In the genomic region with DNA sequence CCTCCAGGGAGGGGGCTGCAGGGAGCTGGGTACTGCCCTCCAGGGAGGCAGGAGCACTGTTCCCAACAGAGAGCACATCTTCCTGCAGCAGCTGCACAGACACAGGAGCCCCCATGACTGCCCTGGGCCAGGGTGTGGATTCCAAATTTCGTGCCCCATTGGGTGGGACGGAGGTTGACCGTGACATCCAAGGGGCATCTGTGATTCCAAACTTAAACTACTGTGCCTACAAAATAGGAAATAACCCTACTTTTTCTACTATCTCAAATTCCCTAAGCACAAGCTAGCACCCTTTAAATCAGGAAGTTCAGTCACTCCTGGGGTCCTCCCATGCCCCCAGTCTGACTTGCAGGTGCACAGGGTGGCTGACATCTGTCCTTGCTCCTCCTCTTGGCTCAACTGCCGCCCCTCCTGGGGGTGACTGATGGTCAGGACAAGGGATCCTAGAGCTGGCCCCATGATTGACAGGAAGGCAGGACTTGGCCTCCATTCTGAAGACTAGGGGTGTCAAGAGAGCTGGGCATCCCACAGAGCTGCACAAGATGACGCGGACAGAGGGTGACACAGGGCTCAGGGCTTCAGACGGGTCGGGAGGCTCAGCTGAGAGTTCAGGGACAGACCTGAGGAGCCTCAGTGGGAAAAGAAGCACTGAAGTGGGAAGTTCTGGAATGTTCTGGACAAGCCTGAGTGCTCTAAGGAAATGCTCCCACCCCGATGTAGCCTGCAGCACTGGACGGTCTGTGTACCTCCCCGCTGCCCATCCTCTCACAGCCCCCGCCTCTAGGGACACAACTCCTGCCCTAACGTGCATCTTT, we compare ENCODE assay signal across 1 cellular context.
TF ChIP-seq lines count a peak whose summit lies in the region.

No MANE protein-coding gene starts in this region.

TF ChIP-seq in WTC11, 78 proteins besides CTCF, POLR2A, EP300 and RAD21 (continued from another document):
- TF ChIP-seq ZNF532 (CRISPR knock-in tag; IDR thresholded peaks at IDR 0.05; ENCODE audit: borderline replicate concordance) (no peak), PREB (CRISPR knock-in tag; IDR thresholded peaks at IDR 0.05; ENCODE audit: borderline replicate concordance) (no peak), NR2C2 (CRISPR knock-in tag; IDR thresholded peaks at IDR 0.05) (no peak), ZNF671 (CRISPR knock-in tag; IDR thresholded peaks at IDR 0.05) (no peak), GRHL2 (CRISPR knock-in tag; IDR thresholded peaks at IDR 0.05; ENCODE audit: insufficient replicate concordance, severe bottlenecking) (no peak)
- TF ChIP-seq, protein P1, sequence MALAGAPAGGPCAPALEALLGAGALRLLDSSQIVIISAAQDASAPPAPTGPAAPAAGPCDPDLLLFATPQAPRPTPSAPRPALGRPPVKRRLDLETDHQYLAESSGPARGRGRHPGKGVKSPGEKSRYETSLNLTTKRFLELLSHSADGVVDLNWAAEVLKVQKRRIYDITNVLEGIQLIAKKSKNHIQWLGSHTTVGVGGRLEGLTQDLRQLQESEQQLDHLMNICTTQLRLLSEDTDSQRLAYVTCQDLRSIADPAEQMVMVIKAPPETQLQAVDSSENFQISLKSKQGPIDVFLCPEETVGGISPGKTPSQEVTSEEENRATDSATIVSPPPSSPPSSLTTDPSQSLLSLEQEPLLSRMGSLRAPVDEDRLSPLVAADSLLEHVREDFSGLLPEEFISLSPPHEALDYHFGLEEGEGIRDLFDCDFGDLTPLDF (CRISPR knock-in tag; IDR thresholded peaks at IDR 0.05) = no peak
